Comparison of ENCODE assay signal across 31 cellular contexts in the genomic region with DNA sequence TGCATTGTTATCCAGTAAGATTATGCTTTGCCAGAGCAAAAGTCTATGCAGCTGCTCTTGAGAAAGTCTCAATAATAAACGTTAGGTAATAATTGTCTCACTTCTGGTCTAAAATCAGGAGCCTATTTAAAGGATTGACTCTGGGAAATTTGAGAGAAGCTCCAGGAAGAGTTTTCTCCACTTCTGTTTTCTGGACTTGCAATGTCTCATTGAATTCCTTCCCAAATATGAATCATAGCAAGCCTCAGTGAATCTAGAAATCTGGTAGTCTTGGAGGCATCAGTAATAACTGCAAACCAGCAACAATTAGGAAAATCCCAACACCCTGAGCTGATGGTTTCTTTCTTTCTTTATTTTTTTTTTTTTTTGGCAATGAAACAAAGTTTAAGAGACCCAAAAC.
A peak's percentile ranks its signal among the peaks of the same experiment; 100 is the strongest.
DNase-seq lines count a peak whose midpoint lies in the region; ATAC-seq and TF ChIP-seq lines count a peak whose summit lies in the region.
"Had no signal": no experiment of that assay in that cellular context is flagged by ENCODE, and none has a peak within 500 bp of the region (broad histone marks: within the 10 kb centered on the region; RNA-seq: fewer than 3 reads in every experiment).

No MANE protein-coding gene starts in this region.

- no peaks in the 10 kb centered on the region for H3K27me3 ChIP-seq in IMR-90 (ENCODE audit: control insufficient read depth, insufficient read depth, low read length)
- H3K27me3 ChIP-seq: adrenal gland, dorsolateral prefrontal cortex, esophagus squamous epithelium had no signal

- no peak overlapping the region for H4K91ac ChIP-seq in IMR-90 (ENCODE audit: insufficient read depth, low read depth, low read length)

- TF ChIP-seq RAD21 in IMR-90 (IDR thresholded peaks at IDR 0.05; ENCODE audit: low read length): no peak

- H3K23ac ChIP-seq in IMR-90 (ENCODE audit: low read depth, low read length): no peak overlapping the region; the same call in 1 of the 2 replicates

- POLR2A ChIA-PET in IMR-90 (lab: Charles Lee; ENCODE audit: unreplicated experiment): interaction anchor here (0.6 kb wide), 1 partner anchor 1146 kb away, joined by 7 read pairs; no protein-coding TSS in a partner anchor

- H2BK20ac ChIP-seq in IMR-90 (ENCODE audit: low read depth, low read length): no peak overlapping the region

- no peak overlapping the region; a peak in 1 of 4 replicates for H4K8ac ChIP-seq in IMR-90 (ENCODE audit: low read depth in 2 of 2, low read length in 2 of 2)

- no peak overlapping the region for H2BK15ac ChIP-seq in IMR-90 (ENCODE audit: low read depth, low read length)

- H3K56ac ChIP-seq in IMR-90 (ENCODE audit: extremely low read depth, insufficient read depth, low read length): no peak overlapping the region

- DNase-seq in AG08396 (ENCODE audit: low spot score) (peak; percentile 28), IMR-90 (peak; percentile 66), epithelial cell of esophagus (ENCODE audit: low read depth) (peak; percentile 25), kidney tubule cell (ENCODE audit: low spot score) (peak; percentile 67), natural killer cell (no peak), KBM-7 (no peak), hypothalamus (lab: John Stamatoyannopoulos, UW) (no peak), germinal center (ENCODE audit: low spot score) (no peak)
- DNase-seq: 8988T; activated CD4-positive, alpha-beta memory T cell treated with anti-CD3 and anti-CD28 coated beads, Interleukin-2, amount 10 ng/mL, durations not matched to agents 7 days and 5 days; activated CD4-positive, alpha-beta T cell treated with anti-CD3 and anti-CD28 coated beads for 1 hour; activated CD8-positive, alpha-beta memory T cell treated with anti-CD3 and anti-CD28 coated beads, Interleukin-2, amount 50 U/mL, for 4 hours; activated naive CD4-positive, alpha-beta T cell treated with anti-CD3 and anti-CD28 coated beads for 36 hours; adrenal gland; CD4-positive, alpha-beta T cell; dorsolateral prefrontal cortex; esophagus squamous epithelium; glutamatergic neuron; islet precursor cell; NCI-H2081; NCI-H526; psoas muscle; SHP77; stimulated activated CD4-positive, alpha-beta T cell treated with anti-CD3 and anti-CD28 coated beads, Interleukin-4, amount 100 ng/mL, for 24 hours; trophoblast cell had no signal

- no peaks in the 10 kb centered on the region for H3K79me1 ChIP-seq in IMR-90 (ENCODE audit: low read depth in 1 of 2, low read length in 2 of 2)

- peak overlapping the region; percentile 33; the same call in 1 of the 2 replicates for H3K18ac ChIP-seq in IMR-90 (ENCODE audit: low read depth, low read length)

- no TSS peak for BruUV-seq in IMR-90 (replicated peaks; lab: Mats Ljungman, UMichigan)

- no peak overlapping the region for H3K4ac ChIP-seq in IMR-90 (ENCODE audit: low read depth, low read length)

- H3K4me2 ChIP-seq in IMR-90 (ENCODE audit: low read depth, low read length): peak overlapping the region; percentile 59; the same call in 1 of the 2 replicates
- H3K4me2 ChIP-seq: KMS-11 had no signal

- TF ChIP-seq CTCF in IMR-90 (conservative IDR thresholded peaks at IDR 0.05; ENCODE audit: low read depth, low read length) (no peak), epithelial cell of esophagus (IDR thresholded peaks at IDR 0.05; ENCODE audit: insufficient read depth, low read depth, low read length, missing control alignments) (no peak), natural killer cell (IDR thresholded peaks at IDR 0.05) (no peak)

- WGBS in IMR-90 (ENCODE audit: extremely low coverage in 2 of 2, insufficient read length in 1 of 2), 2 experiments: no CpG with 5 or more reads among the region's 1 CpG

- no peaks in the 10 kb centered on the region for H4K20me1 ChIP-seq in IMR-90 (ENCODE audit: insufficient read depth, low read length)

- peak overlapping the region; percentile 6; the same call in 1 of the 2 replicates for H2BK120ac ChIP-seq in IMR-90 (ENCODE audit: low read depth, low read length)

- H3K27me3 Mint-ChIP-seq in natural killer cell (ENCODE audit: low read depth in 2 of 2): peaks cover 16 to 27% of the 10 kb centered on the region in 2 donors
- H3K27me3 Mint-ChIP-seq: brain; CD4-positive, alpha-beta T cell had no signal

- intact Hi-C loops in IMR-90 (cut with micrococcal nuclease): no loop called here
- intact Hi-C loops in natural killer cell (cut with micrococcal nuclease): no loop called here

- CTCF ChIA-PET in IMR-90 (lab: Yijun Ruan, JAX): no interaction called here

- no peaks in the 10 kb centered on the region for H3K4me1 Mint-ChIP-seq in natural killer cell
- H3K4me1 Mint-ChIP-seq: activated CD4-positive, alpha-beta memory T cell treated with anti-CD3 and anti-CD28 coated beads, Interleukin-2, amount 10 ng/mL, durations not matched to agents 7 days and 5 days had no signal

- peak overlapping the region; percentile 68 for H2BK5ac ChIP-seq in IMR-90 (ENCODE audit: low read depth, low read length, poor library complexity, severe bottlenecking)

- peaks cover 7% of the 10 kb centered on the region; the same call in 1 of the 2 replicates for H3K4me1 ChIP-seq in IMR-90 (ENCODE audit: control insufficient read depth, insufficient read depth, low read length)
- H3K4me1 ChIP-seq: adrenal gland, esophagus squamous epithelium, psoas muscle had no signal

- H3K9me1 ChIP-seq in IMR-90 (ENCODE audit: insufficient read depth, low read length): no peaks in the 10 kb centered on the region

- no peak overlapping the region for H3K14ac ChIP-seq in IMR-90 (replicated peaks; ENCODE audit: low read depth, low read length)

- no peak overlapping the region for H3K4me3 Mint-ChIP-seq in natural killer cell
- H3K4me3 Mint-ChIP-seq: activated CD4-positive, alpha-beta memory T cell treated with anti-CD3 and anti-CD28 coated beads, Interleukin-2, amount 10 ng/mL, durations not matched to agents 7 days and 5 days; activated naive CD4-positive, alpha-beta T cell treated with anti-CD3 and anti-CD28 coated beads for 36 hours; brain; CD4-positive, alpha-beta T cell had no signal

- no peak overlapping the region; the same call in 1 of the 2 replicates for H3K9ac ChIP-seq in IMR-90 (ENCODE audit: low read depth, low read length)
- H3K9ac ChIP-seq: KMS-11 had no signal

- no peaks in the 10 kb centered on the region for H3K36me3 Mint-ChIP-seq in natural killer cell

- H2AK9ac ChIP-seq in IMR-90 (replicated peaks; ENCODE audit: low read depth, low read length, poor library complexity): no peak overlapping the region

- ATAC-seq in IMR-90 (ENCODE audit: low read depth) (peak; percentile 70), natural killer cell (no peak)
- ATAC-seq: GM12878, psoas muscle, sciatic nerve had no signal

- H3K4me3 ChIP-seq in IMR-90 (ENCODE audit: insufficient read depth, low read depth, low read length) (no peak overlapping the region), epithelial cell of esophagus (ENCODE audit: low read length) (no peak overlapping the region)
- H3K4me3 ChIP-seq: adrenal gland, dorsolateral prefrontal cortex, esophagus squamous epithelium, GM12878, psoas muscle had no signal

- H4K5ac ChIP-seq in IMR-90 (ENCODE audit: low read depth, low read length): no peak overlapping the region; the same call in 1 of the 2 replicates

- no peak overlapping the region for H2AFZ ChIP-seq in IMR-90 (replicated peaks; ENCODE audit: low read length, poor library complexity)

- in situ Hi-C loops in IMR-90 (cut with MboI; ENCODE audit: low sequenced_read_pairs) (no loop called here), KBM-7 (cut with MboI; ENCODE audit: low pct_unique_long_range_greater_than_20kb, low sequenced_read_pairs) (no loop called here)

- no peak overlapping the region for H3K27ac Mint-ChIP-seq in natural killer cell
- H3K27ac Mint-ChIP-seq: activated CD4-positive, alpha-beta memory T cell treated with anti-CD3 and anti-CD28 coated beads, Interleukin-2, amount 10 ng/mL, durations not matched to agents 7 days and 5 days; activated naive CD4-positive, alpha-beta T cell treated with anti-CD3 and anti-CD28 coated beads for 36 hours; brain; CD4-positive, alpha-beta T cell had no signal

- no peak for TF ChIP-seq POLR2A in IMR-90 (IDR thresholded peaks at IDR 0.05; ENCODE audit: low read depth, low read length)

- dilution Hi-C loops in IMR-90 (cut with HindIII; ENCODE audit: low sequenced_read_pairs, unreplicated experiment): no loop called here

- H2AK5ac ChIP-seq in IMR-90 (ENCODE audit: low read depth, low read length): no peak overlapping the region

- H3K36me3 ChIP-seq in IMR-90 (ENCODE audit: control insufficient read depth, insufficient read depth, low read length): no peaks in the 10 kb centered on the region
- H3K36me3 ChIP-seq: adrenal gland, esophagus squamous epithelium, neutrophil had no signal

- H3K9me3 ChIP-seq in IMR-90 (ENCODE audit: control insufficient read depth, insufficient read depth, low read length): peaks cover 4% of the 10 kb centered on the region; the same call in 1 of the 2 replicates
- H3K9me3 ChIP-seq: adrenal gland, neutrophil, psoas muscle had no signal

- peaks cover 0 to 3% of the 10 kb centered on the region in 2 donors for H3K9me3 Mint-ChIP-seq in natural killer cell

- no peak overlapping the region for H3K27ac ChIP-seq in IMR-90 (ENCODE audit: insufficient read depth, low read length)
- H3K27ac ChIP-seq: adrenal gland, esophagus squamous epithelium, HL-60, KMS-11, neutrophil, psoas muscle had no signal

TF ChIP-seq in IMR-90, 13 proteins besides CTCF, POLR2A, EP300 and RAD21:
- TF ChIP-seq MAFK (IDR thresholded peaks at IDR 0.05; ENCODE audit: low read depth, low read length) (no peak), SMC3 (IDR thresholded peaks at IDR 0.05; ENCODE audit: low read depth, low read length) (no peak), MXI1 (IDR thresholded peaks at IDR 0.05; ENCODE audit: borderline replicate concordance, low read depth, low read length) (no peak), FOS (IDR thresholded peaks at IDR 0.05; ENCODE audit: low read depth, low read length) (no peak), BHLHE40 (IDR thresholded peaks at IDR 0.05; ENCODE audit: low read depth, low read length) (no peak)

Comparison
In these comparisons a context has a peak if more than half of its experiments do, and no peak if none do; other contexts are left out.
1. DNase-seq: peak in AG08396 (single experiment), IMR-90 (single experiment), epithelial cell of esophagus (single experiment) and kidney tubule cell (single experiment); none in natural killer cell (single experiment), KBM-7 (single experiment), hypothalamus (0 of 51) and germinal center (single experiment).